Comparison of ENCODE assay signal across 32 cellular contexts in the genomic region with DNA sequence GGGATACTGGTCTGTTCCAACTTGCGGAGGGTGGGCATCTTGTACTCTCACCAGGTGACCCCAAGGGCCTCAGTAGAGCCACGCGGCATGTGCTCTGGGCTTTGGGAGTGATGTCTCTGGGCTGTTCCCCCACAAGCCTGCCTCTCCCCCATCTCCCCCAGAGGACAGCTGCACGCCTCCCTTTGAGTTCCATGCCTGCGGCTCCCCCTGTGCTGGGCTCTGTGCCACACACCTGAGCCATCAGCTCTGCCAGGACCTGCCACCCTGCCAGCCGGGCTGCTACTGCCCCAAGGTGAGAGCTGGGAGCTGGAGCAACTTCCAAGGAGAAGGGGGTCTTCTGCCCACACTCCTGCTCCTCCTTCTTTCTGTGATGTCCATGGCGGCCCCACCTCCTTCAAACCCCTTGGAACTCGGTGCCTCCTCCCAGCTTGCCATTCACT.
"Had no signal": no experiment of that assay in that cellular context is flagged by ENCODE, and none has a peak within 500 bp of the region (broad histone marks: within the 10 kb centered on the region; RNA-seq: fewer than 3 reads in every experiment).

No MANE protein-coding gene starts in this region.

- H3K79me2 ChIP-seq: hepatocyte had no signal

- H3K27ac Mint-ChIP-seq: activated B cell treated with CpG ODN at 0.5 μM for 24 hours; activated CD4-positive, alpha-beta T cell treated with anti-CD3 and anti-CD28 coated beads for 36 hours; activated naive CD4-positive, alpha-beta T cell treated with anti-CD3 and anti-CD28 coated beads, Interleukin-2, amount 50 U/mL, for 72 hours; activated T-cell treated with anti-CD3 and anti-CD28 coated beads, Interleukin-2, amount 50 U/mL, for 24 hours; activated T-helper 17 cell treated with anti-CD3 and anti-CD28 coated beads, Interleukin-2, amount 50 U/mL, for 72 hours; effector memory CD8-positive, alpha-beta T cell; immature natural killer cell; natural killer cell; T-cell had no signal

- H3K36me3 Mint-ChIP-seq: activated naive CD4-positive, alpha-beta T cell treated with anti-CD3 and anti-CD28 coated beads, Interleukin-2, amount 50 U/mL, for 72 hours; immature natural killer cell; natural killer cell; T-cell had no signal

- ATAC-seq: activated CD4-positive, alpha-beta T cell treated with anti-CD3 and anti-CD28 coated beads for 36 hours; activated naive CD4-positive, alpha-beta T cell treated with anti-CD3 and anti-CD28 coated beads, Interleukin-2, amount 50 U/mL, for 72 hours; activated T-helper 17 cell treated with anti-CD3 and anti-CD28 coated beads, Interleukin-2, amount 50 U/mL, for 72 hours; effector memory CD8-positive, alpha-beta T cell; esophagus mucosa; natural killer cell; pancreas; T-cell had no signal

- H3K4me1 Mint-ChIP-seq: activated B cell treated with CpG ODN at 0.5 μM for 24 hours; activated CD4-positive, alpha-beta T cell treated with anti-CD3 and anti-CD28 coated beads for 36 hours; activated T-helper 17 cell treated with anti-CD3 and anti-CD28 coated beads, Interleukin-2, amount 50 U/mL, for 72 hours; central memory CD8-positive, alpha-beta T cell; immature natural killer cell; natural killer cell had no signal

- H3K27me3 Mint-ChIP-seq: activated CD4-positive, alpha-beta T cell treated with anti-CD3 and anti-CD28 coated beads for 36 hours; activated T-cell treated with anti-CD3 and anti-CD28 coated beads, Interleukin-2, amount 50 U/mL, for 24 hours; activated T-helper 17 cell treated with anti-CD3 and anti-CD28 coated beads, Interleukin-2, amount 50 U/mL, for 72 hours; central memory CD8-positive, alpha-beta T cell; T-cell had no signal

- H3K36me3 ChIP-seq: colonic mucosa, neutrophil, pancreas, sigmoid colon had no signal

- FAIRE-seq: astrocyte, endothelial cell of umbilical vein, pancreas had no signal

- H2AFZ ChIP-seq: hepatocyte had no signal

- H3K27me3 ChIP-seq: colonic mucosa, dorsolateral prefrontal cortex, hepatocyte, neutrophil, pancreas, sigmoid colon, testis had no signal

- H3K9me3 ChIP-seq: colonic mucosa, neutrophil, pancreas, sigmoid colon, testis had no signal

- H3K4me3 Mint-ChIP-seq: activated B cell treated with CpG ODN at 0.5 μM for 24 hours; activated CD4-positive, alpha-beta T cell treated with anti-CD3 and anti-CD28 coated beads for 36 hours; activated T-cell treated with anti-CD3 and anti-CD28 coated beads, Interleukin-2, amount 50 U/mL, for 24 hours; activated T-helper 17 cell treated with anti-CD3 and anti-CD28 coated beads, Interleukin-2, amount 50 U/mL, for 72 hours; central memory CD8-positive, alpha-beta T cell; effector memory CD8-positive, alpha-beta T cell; immature natural killer cell; natural killer cell; T-cell had no signal

- H3K4me1 ChIP-seq: pancreas, sigmoid colon, testis had no signal

- H3K4me3 ChIP-seq: colonic mucosa, dorsolateral prefrontal cortex, hepatocyte, pancreas, sigmoid colon, smooth muscle cell, testis had no signal

- H3K4me2 ChIP-seq: hepatocyte, smooth muscle cell had no signal

- DNase-seq: activated B cell treated with CpG ODN at 0.5 μM for 24 hours; activated CD4-positive, alpha-beta T cell treated with anti-CD3 and anti-CD28 coated beads for 36 hours; activated CD4-positive, alpha-beta T cell treated with anti-CD3 and anti-CD28 coated beads, Interleukin-2, amount 50 U/mL, for 4 hours; activated CD8-positive, alpha-beta memory T cell treated with anti-CD3 and anti-CD28 coated beads for 24 hours; activated CD8-positive, alpha-beta memory T cell treated with anti-CD3 and anti-CD28 coated beads, Interleukin-2, amount 50 U/mL, for 4 hours; activated T-cell treated with anti-CD3 and anti-CD28 coated beads, Interleukin-2, amount 50 U/mL, for 24 hours; colonic mucosa; effector memory CD8-positive, alpha-beta T cell; foreskin melanocyte; immature natural killer cell; kidney glomerular epithelial cell; mesendoderm; natural killer cell; sigmoid colon; stimulated activated CD4-positive, alpha-beta T cell treated with anti-CD3 and anti-CD28 coated beads, Interleukin-2, amount 100 ng/mL, for 48 hours; stimulated activated CD8-positive, alpha-beta memory T cell treated with anti-CD3 and anti-CD28 coated beads, Interleukin-4, amount 100 ng/mL, for 48 hours; stimulated activated naive CD4-positive, alpha-beta T cell; T-cell; T1000; testis; trophoblast cell had no signal

- H3K9me3 Mint-ChIP-seq: activated B cell treated with CpG ODN at 0.5 μM for 24 hours; activated naive CD4-positive, alpha-beta T cell treated with anti-CD3 and anti-CD28 coated beads, Interleukin-2, amount 50 U/mL, for 72 hours; activated T-cell treated with anti-CD3 and anti-CD28 coated beads, Interleukin-2, amount 50 U/mL, for 24 hours; activated T-helper 17 cell treated with anti-CD3 and anti-CD28 coated beads, Interleukin-2, amount 50 U/mL, for 72 hours; central memory CD8-positive, alpha-beta T cell; effector memory CD8-positive, alpha-beta T cell; immature natural killer cell; natural killer cell; T-cell had no signal

- H3K27ac ChIP-seq: colonic mucosa, dorsolateral prefrontal cortex, hepatocyte, neutrophil, pancreas, sigmoid colon, testis had no signal
